ENCODE assay signal across 15 cellular contexts in the genomic region with DNA sequence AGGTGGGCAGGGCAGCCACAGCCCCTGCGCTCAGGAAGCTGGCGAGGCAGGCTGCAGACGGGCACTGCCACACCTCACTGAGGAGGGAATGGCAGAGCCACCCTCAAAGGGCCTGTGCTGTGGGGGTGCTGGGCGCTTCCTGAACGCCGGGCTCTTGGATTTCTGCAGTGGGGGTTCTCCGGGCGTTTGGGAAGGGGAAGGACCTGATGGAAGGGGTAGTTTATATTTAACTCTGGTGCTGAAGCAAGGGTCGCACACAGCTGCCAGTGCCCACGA. TPM values are rescaled to one million over a fixed set of nuclear protein-coding genes. Genes with fewer than 3 reads are reported as not detected.
"Had no signal": no experiment of that assay in that cellular context is flagged by ENCODE, and none has a peak within 500 bp of the region (broad histone marks: within the 10 kb centered on the region; RNA-seq: fewer than 3 reads in every experiment).

No MANE protein-coding gene starts in this region.

- H3K4me3 Mint-ChIP-seq: activated CD8-positive, alpha-beta memory T cell treated with anti-CD3 and anti-CD28 coated beads, Interleukin-2, amount 10 ng/mL, durations not matched to agents 7 days and 5 days; dendritic cell treated with granulocyte-macrophage colony-stimulating factor and Interleukin-4, amounts not matched to agents 40 ng/mL and 50 ng/mL, for 4 days; endodermal cell had no signal

- H3K27ac ChIP-seq: foreskin keratinocyte, vagina had no signal

- H3K27me3 Mint-ChIP-seq: activated CD4-positive, alpha-beta T cell treated with anti-CD3 and anti-CD28 coated beads for 36 hours; activated naive CD4-positive, alpha-beta T cell treated with anti-CD3 and anti-CD28 coated beads, Interleukin-2, amount 50 U/mL, for 24 hours; naive thymus-derived CD8-positive, alpha-beta T cell had no signal

- H3K4me3 ChIP-seq: upper lobe of left lung, vagina had no signal

- H3K36me3 ChIP-seq: upper lobe of left lung, vagina had no signal

- H3K4me1 ChIP-seq: foreskin keratinocyte had no signal

- H3K27ac Mint-ChIP-seq: activated CD4-positive, alpha-beta T cell treated with anti-CD3 and anti-CD28 coated beads for 36 hours; activated CD8-positive, alpha-beta memory T cell treated with anti-CD3 and anti-CD28 coated beads, Interleukin-2, amount 10 ng/mL, durations not matched to agents 7 days and 5 days; activated CD8-positive, alpha-beta T cell treated with anti-CD3 and anti-CD28 coated beads, Interleukin-2, amount 10 ng/mL, durations not matched to agents 7 days and 5 days; activated T-helper 2 cell treated with anti-CD3 and anti-CD28 coated beads, Interferon-gamma antibody, Interleukin-2, Interleukin-4, amounts not matched to agents 10 μg/mL and 5 μg/mL and 100 μg/mL, durations not matched to agents 14 hours and 24 hours and 36 hours; dendritic cell treated with granulocyte-macrophage colony-stimulating factor and Interleukin-4, amounts not matched to agents 40 ng/mL and 50 ng/mL, for 4 days; endodermal cell; T-helper 2 cell treated with Interferon-gamma antibody and Interleukin-4, amounts not matched to agents 5 μg/mL and 100 μg/mL, for 36 hours had no signal

- H3K36me3 Mint-ChIP-seq: activated CD8-positive, alpha-beta memory T cell treated with anti-CD3 and anti-CD28 coated beads, Interleukin-2, amount 10 ng/mL, durations not matched to agents 7 days and 5 days; activated naive CD4-positive, alpha-beta T cell treated with anti-CD3 and anti-CD28 coated beads, Interleukin-2, amount 50 U/mL, for 24 hours; naive thymus-derived CD8-positive, alpha-beta T cell had no signal

- H3K9me3 Mint-ChIP-seq: activated naive CD4-positive, alpha-beta T cell treated with anti-CD3 and anti-CD28 coated beads, Interleukin-2, amount 50 U/mL, for 24 hours; activated T-helper 2 cell treated with anti-CD3 and anti-CD28 coated beads, Interferon-gamma antibody, Interleukin-2, Interleukin-4, amounts not matched to agents 10 μg/mL and 5 μg/mL and 100 μg/mL, durations not matched to agents 14 hours and 24 hours and 36 hours; central memory CD8-positive, alpha-beta T cell; dendritic cell treated with granulocyte-macrophage colony-stimulating factor and Interleukin-4, amounts not matched to agents 40 ng/mL and 50 ng/mL, for 4 days; endodermal cell; naive thymus-derived CD8-positive, alpha-beta T cell; neural crest cell; stimulated activated naive CD8-positive, alpha-beta T cell treated with anti-CD3 and anti-CD28 coated beads, Interleukin-15, amount 100 ng/mL, for 72 hours; T-helper 2 cell treated with Interferon-gamma antibody and Interleukin-4, amounts not matched to agents 5 μg/mL and 100 μg/mL, for 36 hours had no signal

- H3K9me3 ChIP-seq: upper lobe of left lung, vagina had no signal

- H3K27me3 ChIP-seq: foreskin keratinocyte, upper lobe of left lung, vagina had no signal

RNA-seq across cellular contexts. Expression of gene GNA15, which starts 31.2 kb away (rescaled TPM):
- total RNA-seq: endodermal cell, neural crest cell had no signal
